ENCODE assay signal across 8 cellular contexts in the genomic region with DNA sequence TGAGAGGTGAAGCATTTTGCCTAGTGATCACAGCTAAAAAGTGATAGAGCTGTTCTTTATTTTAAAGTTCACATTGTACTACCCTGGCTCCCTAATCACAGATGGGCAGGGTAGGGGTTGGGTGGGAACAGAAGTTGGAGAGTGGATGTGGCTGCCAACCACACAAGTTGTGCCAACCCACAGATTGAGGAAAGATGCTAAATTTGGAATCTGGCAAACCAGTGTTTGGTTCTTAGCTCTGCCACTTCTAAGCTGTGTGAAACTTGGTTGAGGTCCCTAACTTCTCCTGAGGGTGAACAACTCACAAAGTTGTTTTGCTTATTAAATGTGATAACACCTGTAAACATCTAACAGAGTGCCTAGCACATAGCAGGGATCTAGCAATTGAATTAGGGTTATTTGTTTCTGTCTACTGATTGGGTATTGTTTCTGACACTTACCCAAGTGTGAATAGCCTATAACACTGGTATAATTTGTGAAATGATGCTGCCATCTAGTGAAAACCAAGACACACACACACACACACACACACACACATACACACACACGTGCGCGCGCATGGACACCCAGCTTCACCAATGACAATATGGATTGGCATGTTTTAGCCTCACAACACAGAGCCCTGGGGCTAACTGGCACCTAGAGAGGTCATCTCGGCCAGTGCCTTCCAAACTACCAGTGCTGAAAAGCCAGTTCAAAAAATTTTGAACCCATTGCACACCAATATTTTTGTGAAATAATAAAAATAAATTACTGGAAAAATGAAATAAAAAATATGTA. TPM values are rescaled to one million over a fixed set of nuclear protein-coding genes. Genes with fewer than 3 reads are reported as not detected.
DNase-seq lines count a peak whose midpoint lies in the region; ATAC-seq, FAIRE-seq and TF ChIP-seq lines count a peak whose summit lies in the region.

No MANE protein-coding gene starts in this region.

- H3K4me1 ChIP-seq in Caco-2 (peaks cover 35% of the 10 kb centered on the region), OCI-LY3 (ENCODE audit: low read length) (peaks cover 3% of the 10 kb centered on the region; the same call in 1 of the 2 replicates), endothelial cell of umbilical vein (ENCODE audit: control insufficient read depth, extremely low read depth, insufficient read depth, low read length) (peaks cover 7% of the 10 kb centered on the region)

- H3K4me1 Mint-ChIP-seq in Caco-2 (ENCODE audit: low read depth, unreplicated experiment): peaks cover 12% of the 10 kb centered on the region

- H3K27ac Mint-ChIP-seq in Caco-2 (ENCODE audit: unreplicated experiment): peak overlapping the region; percentile 63

- no peak for TF ChIP-seq POLR2A in endothelial cell of umbilical vein (IDR thresholded peaks at IDR 0.05; ENCODE audit: low read depth, low read length)

- H3K36me3 ChIP-seq in Caco-2 (ENCODE audit: control insufficient read depth, insufficient read depth, low read length) (no peaks in the 10 kb centered on the region), OCI-LY3 (replicated peaks; ENCODE audit: low read depth, low read length) (no peaks in the 10 kb centered on the region), endothelial cell of umbilical vein (ENCODE audit: control insufficient read depth in 2 of 2, extremely low read depth in 1 of 2, insufficient read depth in 2 of 2, low read length in 2 of 2) (no peaks in the 10 kb centered on the region)

- POLR2A ChIA-PET in Caco-2 (lab: Charles Lee) (no interaction called here), endothelial cell of umbilical vein (lab: Charles Lee) (no interaction called here)

- ATAC-seq in GM19455 (IDR thresholded peaks at IDR 0.05; ENCODE audit: unreplicated experiment) (no peak), GM21528 (IDR thresholded peaks at IDR 0.05; ENCODE audit: low FRiP score, unreplicated experiment) (no peak)

- H3K79me2 ChIP-seq in OCI-LY3 (ENCODE audit: low read length) (no peaks in the 10 kb centered on the region), endothelial cell of umbilical vein (ENCODE audit: control insufficient read depth, insufficient read depth, low read length) (no peaks in the 10 kb centered on the region)

- 0 out of 2 replicates have a peak overlapping the region, but pooled peaks have one; percentile 2 for H3K4me3 ChIP-seq in Caco-2 (ENCODE audit: low read depth, low read length)
- no peak overlapping the region for H3K4me3 ChIP-seq in OCI-LY3 (ENCODE audit: low read length)
- H3K4me3 ChIP-seq in endothelial cell of umbilical vein (replicated peaks in 1 of 3; ENCODE audit: insufficient read depth in 1 of 3, low read depth in 1 of 3, low read length in 3 of 3): no peak overlapping the region

- H3K9me3 ChIP-seq in Caco-2 (no peaks in the 10 kb centered on the region; the same call in 1 of the 2 replicates), OCI-LY3 (ENCODE audit: insufficient read depth, low read length) (no peaks in the 10 kb centered on the region), endothelial cell of umbilical vein (replicated peaks; ENCODE audit: control insufficient read depth, insufficient read depth, low read length) (no peaks in the 10 kb centered on the region)

- CTCF ChIA-PET in Caco-2 (lab: Charles Lee) (interaction anchor here (0.5 to 2.0 kb wide), 9 partner anchors 32 to 300 kb away, joined by 3 to 38 read pairs (median 4); a partner anchor contains a TSS), endothelial cell of umbilical vein (lab: Charles Lee) (interaction anchor here (0.5 to 4.9 kb wide), 9 partner anchors 13 to 803 kb away, joined by 3 to 51 read pairs (median 4); a partner anchor contains a TSS)

- DNase-seq in Caco-2: peak; percentile 80 to 84
- DNase-seq in GM20000 (ENCODE audit: low spot score): peak; percentile 18
- peak; percentile 40 for DNase-seq in endothelial cell of umbilical vein (ENCODE audit: low read depth, low spot score)
- peak in 2 of 3 donors; percentile 9 to 30 for DNase-seq in stimulated activated CD4-positive, alpha-beta T cell treated with anti-CD3 and anti-CD28 coated beads, Interleukin-12 subunit alpha, Interleukin-12 subunit beta, amount 100 ng/mL, for 48 hours (ENCODE audit: low read depth in 2 of 3, low spot score in 1 of 3)
- no peak for DNase-seq in activated CD4-positive, CD25-positive, alpha-beta regulatory T cell treated with anti-CD3 and anti-CD28 coated beads, Interleukin-2, amount 50 U/mL, for 72 hours

- H4K20me1 ChIP-seq in OCI-LY3 (ENCODE audit: insufficient read depth, low read length) (no peaks in the 10 kb centered on the region), endothelial cell of umbilical vein (replicated peaks; ENCODE audit: control insufficient read depth, extremely low read depth, insufficient read depth, low read length) (no peaks in the 10 kb centered on the region)

- H3K27me3 Mint-ChIP-seq in Caco-2 (ENCODE audit: insufficient read depth, unreplicated experiment): no peaks in the 10 kb centered on the region

- intact Hi-C loops in Caco-2 (cut with micrococcal nuclease; ENCODE audit: unreplicated experiment): loop anchor here (1.0 kb wide), 5 partner anchors 31 to 318 kb away; a partner anchor contains a TSS
- intact Hi-C loops in endothelial cell of umbilical vein (cut with micrococcal nuclease): loop anchor here (5.0 kb wide), 1 partner anchor 172 kb away; no protein-coding TSS in a partner anchor

- H3K36me3 Mint-ChIP-seq in Caco-2 (ENCODE audit: insufficient read depth, unreplicated experiment): no peaks in the 10 kb centered on the region

- peak; percentile 46 for FAIRE-seq in endothelial cell of umbilical vein (lab: Jason Lieb, UNC)

- TF ChIP-seq CTCF in Caco-2 (IDR thresholded peaks at IDR 0.05; ENCODE audit: insufficient read depth in 1 of 2, low read depth in 1 of 2, low read length in 1 of 2, severe bottlenecking in 1 of 2, unreplicated experiment in 1 of 2): no peak
- TF ChIP-seq CTCF in GM20000 (IDR thresholded peaks at IDR 0.05; ENCODE audit: extremely low read depth, missing control alignments): no peak
- peak; percentile 72 for TF ChIP-seq CTCF in OCI-LY3 (IDR thresholded peaks at IDR 0.05; ENCODE audit: low read depth, low read length)
- TF ChIP-seq CTCF in endothelial cell of umbilical vein (IDR thresholded peaks at IDR 0.05; ENCODE audit: extremely low read depth in 1 of 2, insufficient read depth in 1 of 2, low read depth in 1 of 2, low read length in 2 of 2): peak in 1 of 2 donors; percentile 6

- dilution Hi-C loops in endothelial cell of umbilical vein (cut with MboI; ENCODE audit: extremely low pct_ligation_motif_present, low sequenced_read_pairs): no loop called here

- H3K4me2 ChIP-seq in OCI-LY3 (ENCODE audit: low read length): peak overlapping the region; percentile 33
- no peak overlapping the region for H3K4me2 ChIP-seq in endothelial cell of umbilical vein (ENCODE audit: insufficient read depth, low read length)

- peaks cover 7% of the 10 kb centered on the region for H3K9me3 Mint-ChIP-seq in Caco-2 (ENCODE audit: unreplicated experiment)

- H3K4me3 Mint-ChIP-seq in Caco-2 (ENCODE audit: unreplicated experiment): peak overlapping the region; percentile 69

- BruUV-seq in Caco-2 (replicated peaks; lab: Mats Ljungman, UMichigan): no TSS peak
- no TSS peak for BruUV-seq in endothelial cell of umbilical vein (replicated peaks; lab: Mats Ljungman, UMichigan)

- H3K9ac ChIP-seq in OCI-LY3 (ENCODE audit: low read length) (no peak overlapping the region), endothelial cell of umbilical vein (replicated peaks; ENCODE audit: extremely low read depth, insufficient read depth, low read length) (no peak overlapping the region)

- H3K27me3 ChIP-seq in Caco-2 (replicated peaks; ENCODE audit: control insufficient read depth, insufficient read depth, low read length) (no peaks in the 10 kb centered on the region), OCI-LY3 (ENCODE audit: low read depth, low read length) (no peaks in the 10 kb centered on the region), endothelial cell of umbilical vein (ENCODE audit: control insufficient read depth in 2 of 2, insufficient read depth in 2 of 2, low read length in 2 of 2) (no peaks in the 10 kb centered on the region)

- H3K27ac ChIP-seq in OCI-LY3 (ENCODE audit: low read length): no peak overlapping the region
- H3K27ac ChIP-seq in endothelial cell of umbilical vein (ENCODE audit: insufficient read depth, low read depth, low read length): no peak overlapping the region

- no peaks in the 10 kb centered on the region for H3K9me1 ChIP-seq in endothelial cell of umbilical vein (replicated peaks; ENCODE audit: control insufficient read depth, extremely low read depth, insufficient read depth, low read length)

- H2AFZ ChIP-seq in OCI-LY3 (ENCODE audit: low read depth, low read length) (peak overlapping the region; percentile 49; the same call in 1 of the 2 replicates), endothelial cell of umbilical vein (ENCODE audit: low read depth, low read length) (no peak overlapping the region)

TF ChIP-seq in endothelial cell of umbilical vein, 7 proteins besides CTCF, POLR2A, EP300 and RAD21:
- no peak for TF ChIP-seq POLR2AphosphoS5 (IDR thresholded peaks at IDR 0.05; ENCODE audit: insufficient read depth, low read depth, low read length)
- no peak for TF ChIP-seq JUN (IDR thresholded peaks at IDR 0.05; ENCODE audit: borderline replicate concordance, insufficient read depth, insufficient read length, low read depth)
- TF ChIP-seq, protein P1, sequence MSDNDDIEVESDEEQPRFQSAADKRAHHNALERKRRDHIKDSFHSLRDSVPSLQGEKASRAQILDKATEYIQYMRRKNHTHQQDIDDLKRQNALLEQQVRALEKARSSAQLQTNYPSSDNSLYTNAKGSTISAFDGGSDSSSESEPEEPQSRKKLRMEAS (IDR thresholded peaks at IDR 0.05; ENCODE audit: insufficient read depth, insufficient read length): no peak
- no peak for TF ChIP-seq MYC (IDR thresholded peaks at IDR 0.05; ENCODE audit: low read depth, low read length)
- TF ChIP-seq FOS (IDR thresholded peaks at IDR 0.05; ENCODE audit: borderline replicate concordance, insufficient read depth, low read length): no peak
- no peak for TF ChIP-seq GATA2 (IDR thresholded peaks at IDR 0.05; ENCODE audit: insufficient read depth, insufficient read length, low read depth, low read length)
- no peak for TF ChIP-seq EZH2 (IDR thresholded peaks at IDR 0.05; ENCODE audit: borderline replicate concordance, low read depth, low read length, severe bottlenecking)

RNA-seq across cellular contexts. Expression of a gene that starts 25.3 kb away (rescaled TPM):
- 2.9 and 4.2 TPM in 2 replicates for total RNA-seq in Caco-2 (2022)
- total RNA-seq in endothelial cell of umbilical vein: not detected in 2 replicates
- polyA plus RNA-seq in endothelial cell of umbilical vein: not detected in 2 replicates
- not detected in 2 replicates for polyA plus RNA-seq in endothelial cell of umbilical vein (2011; cell fraction: cytosol; rRNA removed)
- not detected in 2 replicates for polyA plus RNA-seq in endothelial cell of umbilical vein (2011; cell fraction: nucleus; rRNA removed)
- polyA plus RNA-seq in endothelial cell of umbilical vein (2012): not detected in 2 replicates
- not detected in 2 replicates for polyA minus RNA-seq in endothelial cell of umbilical vein
- polyA minus RNA-seq in endothelial cell of umbilical vein (2011; cell fraction: cytosol; rRNA and poly(A)+ RNA removed): not detected
- not detected in 2 replicates for polyA minus RNA-seq in endothelial cell of umbilical vein (2011; cell fraction: nucleus; rRNA and poly(A)+ RNA removed)
